Comparison of ENCODE assay signal across 8 cellular contexts in the genomic region with DNA sequence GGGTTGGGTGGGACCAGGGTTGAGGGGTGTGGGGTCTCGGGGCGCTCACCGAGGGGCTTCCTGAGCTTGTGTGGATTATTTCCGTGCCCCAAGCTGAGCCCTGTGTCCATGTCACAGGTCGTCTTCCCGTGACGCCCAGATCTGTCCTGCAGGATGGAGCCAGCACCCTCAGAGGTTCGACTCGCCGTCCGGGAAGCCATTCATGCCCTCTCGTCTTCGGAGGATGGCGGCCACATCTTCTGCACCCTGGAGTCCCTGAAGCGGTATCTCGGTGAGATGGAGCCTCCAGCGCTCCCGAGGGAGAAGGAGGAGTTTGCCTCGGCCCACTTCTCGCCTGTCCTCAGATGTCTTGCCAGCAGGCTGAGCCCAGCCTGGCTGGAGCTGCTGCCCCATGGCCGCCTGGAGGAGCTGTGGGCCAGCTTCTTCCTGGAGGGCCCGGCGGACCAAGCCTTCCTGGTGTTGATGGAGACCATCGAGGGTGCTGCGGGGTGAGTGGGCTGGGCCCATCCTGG. TPM values are rescaled to one million over a fixed set of nuclear protein-coding genes. Genes with fewer than 3 reads are reported as not detected.
A peak's percentile ranks its signal among the peaks of the same experiment; 100 is the strongest.
DNase-seq lines count a peak whose midpoint lies in the region; FAIRE-seq and TF ChIP-seq lines count a peak whose summit lies in the region.

No MANE protein-coding gene starts in this region.

- FAIRE-seq in kidney (lab: Jason Lieb, UNC) = no peak

- peaks cover 3 to 18% of the 10 kb centered on the region in 2 donors for H3K4me1 ChIP-seq in kidney (ENCODE audit: control insufficient read depth in 1 of 2, insufficient read depth in 1 of 2, low read depth in 1 of 2, low read length in 2 of 2)

- no peak overlapping the region for H3K27ac ChIP-seq in brain microvascular endothelial cell
- no peak overlapping the region for H3K27ac ChIP-seq in kidney (ENCODE audit: low read depth in 2 of 2, low read length in 2 of 2)

- intact Hi-C loops in kidney (cut with DNase I) = no loop called here

- peak; percentile 62 for TF ChIP-seq CTCF in LNCaP clone FGC (IDR thresholded peaks at IDR 0.05; ENCODE audit: control insufficient read depth, extremely low read depth, insufficient read depth)
- peak; percentile 84 for TF ChIP-seq CTCF in brain microvascular endothelial cell (IDR thresholded peaks at IDR 0.05; ENCODE audit: low read depth, low read length, missing control alignments)
- TF ChIP-seq CTCF in kidney (IDR thresholded peaks at IDR 0.05; ENCODE audit: borderline replicate concordance, extremely low read depth, insufficient read depth) = peak; percentile 34

- DNase-seq in GM03348 (ENCODE audit: low spot score) = peak; percentile 95
- peak; percentile 25 for DNase-seq in LNCaP clone FGC (ENCODE audit: low read depth)
- peak; percentile 66 for DNase-seq in brain microvascular endothelial cell
- peak; percentile 88 for DNase-seq in kidney
- peak; percentile 51 for DNase-seq in stromal cell of bone marrow (ENCODE audit: low read depth)
- no peak for DNase-seq in LoVo (ENCODE audit: low spot score)
- DNase-seq in effector CD8-positive, alpha-beta T cell (lab: John Stamatoyannopoulos, UW) = no peak
- no peak for DNase-seq in germinal center (ENCODE audit: low spot score)

- no peaks in the 10 kb centered on the region for H3K9me3 ChIP-seq in kidney (ENCODE audit: control insufficient read depth in 1 of 2, low read length in 2 of 2)

- H3K27me3 ChIP-seq in brain microvascular endothelial cell (replicated peaks) = no peaks in the 10 kb centered on the region

- H3K9ac ChIP-seq in kidney (ENCODE audit: low read length in 2 of 2) = peak overlapping the region in 1 of 2 donors; percentile 19

- in situ Hi-C loops in brain microvascular endothelial cell (cut with HindIII; ENCODE audit: low pct_ligation_motif_present, low sequenced_read_pairs) = no loop called here

- H3K4me3 ChIP-seq in LNCaP clone FGC (ENCODE audit: low read depth, low read length) (peak overlapping the region; percentile 85), brain microvascular endothelial cell (ENCODE audit: low read depth, low read length) (peak overlapping the region; percentile 74), kidney (ENCODE audit: low read length in 2 of 2) (peak overlapping the region; percentile 58 to 81)

- H3K36me3 ChIP-seq in brain microvascular endothelial cell (replicated peaks) (peaks cover 7% of the 10 kb centered on the region), kidney (ENCODE audit: control insufficient read depth in 1 of 2, insufficient read depth in 2 of 2, low read length in 2 of 2) (no peaks in the 10 kb centered on the region)

RNA-seq across cellular contexts. Expression of a gene that starts 1.0 kb away (rescaled TPM):
- total RNA-seq in kidney = 37.4 TPM
- polyA plus RNA-seq in kidney (ENCODE audit: insufficient read depth, low read depth, low replicate concordance) = 27.7 TPM

RNA-seq across cellular contexts. Expression of a gene that starts 5.4 kb away (rescaled TPM):
- not detected for total RNA-seq in kidney
- not detected for polyA plus RNA-seq in kidney (ENCODE audit: insufficient read depth, low read depth, low replicate concordance)

RNA-seq across cellular contexts. Expression of a gene that starts 19.4 kb away (rescaled TPM):
- 92.5 TPM for total RNA-seq in kidney
- 38.9 TPM for polyA plus RNA-seq in kidney (ENCODE audit: insufficient read depth, low read depth, low replicate concordance)

RNA-seq across cellular contexts. Expression of a gene that starts 39.3 kb away (rescaled TPM):
- total RNA-seq in kidney = 40.9 TPM
- 49.5 TPM for polyA plus RNA-seq in kidney (ENCODE audit: insufficient read depth, low read depth, low replicate concordance)

RNA-seq across cellular contexts. Expression of a gene that starts 49.8 kb away (rescaled TPM):
- total RNA-seq in kidney = 2.8 TPM
- polyA plus RNA-seq in kidney (ENCODE audit: insufficient read depth, low read depth, low replicate concordance) = 1.8 TPM

Comparison
In these comparisons a context has a peak if more than half of its experiments do, and no peak if none do; other contexts are left out.
1. DNase-seq: peak in GM03348 (single experiment), LNCaP clone FGC (single experiment), brain microvascular endothelial cell (single experiment), kidney (single experiment) and stromal cell of bone marrow (single experiment); none in LoVo (single experiment), effector CD8-positive, alpha-beta T cell (single experiment) and germinal center (single experiment).
2. CTCF ChIP-seq: peak in every context shown above with its lines; median percentile 84 in brain microvascular endothelial cell; 62 in LNCaP clone FGC; 34 in kidney.
3. Peak in every context shown above with its lines, with median percentiles within 50 percentile points of each other: H3K4me3 ChIP-seq.